13 cellular contexts compared by ENCODE assay signal in genomic region chr5:911601-912000, GRCh38. TPM values are rescaled to one million over a fixed set of nuclear protein-coding genes. Genes with fewer than 3 reads are reported as not detected.
DNase-seq lines count a peak whose midpoint lies in the region; ATAC-seq, FAIRE-seq and TF ChIP-seq lines count a peak whose summit lies in the region.
"Had no signal": no experiment of that assay in that cellular context is flagged by ENCODE, and none has a peak within 500 bp of the region (broad histone marks: within the 10 kb centered on the region; RNA-seq: fewer than 3 reads in every experiment).

No MANE protein-coding gene starts in this region.

- H3K4me1 Mint-ChIP-seq in T-cell = peaks cover 0 to 11% (median 10%) of the 10 kb centered on the region in 3 donors

- DNase-seq in A172 (ENCODE audit: low spot score) (peak; percentile 91), HS-5 (ENCODE audit: low read depth) (peak; percentile 75), amniotic epithelial cell (ENCODE audit: low read depth) (peak; percentile 83), foreskin keratinocyte (peak; percentile 44 to 70), frontal cortex (ENCODE audit: low spot score in 2 of 2) (no peak), NCI-H2107 (lab: John Stamatoyannopoulos, UW) (no peak), Right ventricle myocardium superior (no peak), T-cell (no peak)
- DNase-seq: gastrocnemius medialis; naive thymus-derived CD8-positive, alpha-beta T cell; NCI-H446 treated with DMSO at 0.1 percent for 48 hours had no signal

- POLR2A ChIA-PET in T-cell (lab: Charles Lee) = interaction anchor here in 1 of 2 donors (0.6 kb wide), 1 partner anchor 8 kb away, joined by 5 read pairs; no protein-coding TSS in a partner anchor

- no peak overlapping the region for H3K27ac Mint-ChIP-seq in T-cell
- H3K27ac Mint-ChIP-seq: type B pancreatic cell had no signal

- ATAC-seq in foreskin keratinocyte = no peak
- ATAC-seq in Right ventricle myocardium superior (ENCODE audit: poor library complexity) = no peak
- no peak for ATAC-seq in T-cell (replicated peaks in 1 of 4)
- ATAC-seq: gastrocnemius medialis had no signal

- H3K27me3 Mint-ChIP-seq in T-cell = no peaks in the 10 kb centered on the region
- H3K27me3 Mint-ChIP-seq: naive thymus-derived CD8-positive, alpha-beta T cell; type B pancreatic cell had no signal

- CTCF ChIA-PET in T-cell (lab: Charles Lee) = no interaction called here

- H3K27ac ChIP-seq in foreskin keratinocyte = peak overlapping the region; percentile 98
- H3K27ac ChIP-seq: gastrocnemius medialis had no signal

- H3K4me1 ChIP-seq in foreskin keratinocyte = peaks cover 13% of the 10 kb centered on the region
- H3K4me1 ChIP-seq: gastrocnemius medialis had no signal

- intact Hi-C loops in Right ventricle myocardium superior (cut with DNase I) = no loop called here

- no peak overlapping the region for H3K4me3 Mint-ChIP-seq in T-cell
- H3K4me3 Mint-ChIP-seq: activated T-helper 1 cell treated with anti-CD3 and anti-CD28 coated beads, Interleukin-12 subunit alpha, Interleukin-12 subunit beta, Interleukin-2, Interleukin-4 antibody, amounts not matched to agents 30 ng/mL and 10 ng/mL and 1 ng/mL, durations not matched to agents 14 hours and 24 hours and 36 hours; naive thymus-derived CD8-positive, alpha-beta T cell; type B pancreatic cell had no signal

- no peak for TF ChIP-seq CTCF in foreskin keratinocyte (conservative IDR thresholded peaks at IDR 0.05)

- FAIRE-seq in frontal cortex (lab: Jason Lieb, UNC) = no peak

- no peaks in the 10 kb centered on the region for H3K27me3 ChIP-seq in foreskin keratinocyte
- H3K27me3 ChIP-seq: gastrocnemius medialis had no signal

- no peaks in the 10 kb centered on the region for H3K9me3 Mint-ChIP-seq in T-cell
- H3K9me3 Mint-ChIP-seq: activated T-helper 1 cell treated with anti-CD3 and anti-CD28 coated beads, Interleukin-12 subunit alpha, Interleukin-12 subunit beta, Interleukin-2, Interleukin-4 antibody, amounts not matched to agents 30 ng/mL and 10 ng/mL and 1 ng/mL, durations not matched to agents 14 hours and 24 hours and 36 hours; naive thymus-derived CD8-positive, alpha-beta T cell; type B pancreatic cell had no signal

- no peaks in the 10 kb centered on the region for H3K36me3 Mint-ChIP-seq in T-cell
- H3K36me3 Mint-ChIP-seq: naive thymus-derived CD8-positive, alpha-beta T cell had no signal

RNA-seq across cellular contexts. Expression of gene TRIP13, which starts 18.9 kb away (rescaled TPM):
- 92.9 and 108 TPM in 2 replicates for total RNA-seq in A172 (2014; rRNA removed; shearing (Covaris generic))
- total RNA-seq in foreskin keratinocyte (43.4 and 58.3 TPM in 2 replicates), frontal cortex (8.2 TPM), Right ventricle myocardium superior (0.48 TPM), T-cell (1 to 10 TPM in 2 of 5 donors, under 1 TPM in 3; 0.66 to 1.3 (median 0.95) TPM)
- 27.7 and 37.9 TPM in 2 replicates for polyA plus RNA-seq in foreskin keratinocyte

RNA-seq across cellular contexts. Expression of gene BRD9, which starts 19.0 kb away (rescaled TPM):
- total RNA-seq in A172 (2014; rRNA removed; shearing (Covaris generic)) = 29.9 and 38.8 TPM in 2 replicates
- total RNA-seq in foreskin keratinocyte (35.1 and 38.6 TPM in 2 replicates), frontal cortex (43.2 TPM), Right ventricle myocardium superior (28.0 TPM), T-cell (100 to 1,000 TPM in 1 of 5 donors, 10 to 100 TPM in 4; 78.3 to 127 (median 83.0) TPM)
- 29.3 and 31.6 TPM in 2 replicates for polyA plus RNA-seq in foreskin keratinocyte

Comparison
In these comparisons a context has a peak if more than half of its experiments do, and no peak if none do; other contexts are left out.
1. DNase-seq: peak in A172 (single experiment), HS-5 (single experiment), amniotic epithelial cell (single experiment) and foreskin keratinocyte (2 of 2); none in frontal cortex (0 of 2), NCI-H2107 (single experiment), Right ventricle myocardium superior (single experiment) and T-cell (0 of 34).